Comparison of ENCODE assay signal across 1 cellular context in genomic region chr1:52552505-52553371, GRCh38.
TF ChIP-seq lines count a peak whose summit lies in the region.

TUT4 (minus strand) TSS chr1:52553092; CDS start chr1:52526280, 26,812 bp downstream.

TF ChIP-seq in HepG2, 621 proteins besides CTCF, POLR2A, EP300 and RAD21 (continued from another document and continues in another):
- TF ChIP-seq ZBTB43 (CRISPR knock-in tag; conservative IDR thresholded peaks at IDR 0.05), result no peak
- TF ChIP-seq ZNF841 (CRISPR knock-in tag; IDR thresholded peaks at IDR 0.05; ENCODE audit: borderline replicate concordance), result no peak
- TF ChIP-seq RARA (CRISPR knock-in tag; IDR thresholded peaks at IDR 0.05), result peak; percentile 23; the same call in 1 of the 2 replicates
- TF ChIP-seq FOXP4 (CRISPR knock-in tag; IDR thresholded peaks at IDR 0.05), result no peak
- no peak for TF ChIP-seq TRAFD1 (CRISPR knock-in tag; IDR thresholded peaks at IDR 0.05; ENCODE audit: borderline replicate concordance)
- TF ChIP-seq ESRRA (CRISPR knock-in tag; IDR thresholded peaks at IDR 0.05; ENCODE audit: low read depth), result no peak
- no peak; the same call in 1 of the 2 replicates for TF ChIP-seq ARNTL (CRISPR knock-in tag; IDR thresholded peaks at IDR 0.05)
- TF ChIP-seq ZFP91 (CRISPR knock-in tag; IDR thresholded peaks at IDR 0.05; ENCODE audit: borderline replicate concordance), result peak; percentile 44
- TF ChIP-seq ONECUT2 (CRISPR knock-in tag; IDR thresholded peaks at IDR 0.05), result 0 out of 2 replicates have a peak, but pooled peaks have one; percentile 28
- peak; percentile 86 for TF ChIP-seq ZFX (CRISPR knock-in tag; IDR thresholded peaks at IDR 0.05; ENCODE audit: low read depth)
- no peak for TF ChIP-seq FOSL2 (CRISPR knock-in tag; IDR thresholded peaks at IDR 0.05)
- no peak for TF ChIP-seq CBX2 (IDR thresholded peaks at IDR 0.05; ENCODE audit: low read depth, low read length)
- no peak for TF ChIP-seq CBX2 (CRISPR knock-in tag; IDR thresholded peaks at IDR 0.05; ENCODE audit: low read depth)
- no peak for TF ChIP-seq NR2F6 (IDR thresholded peaks at IDR 0.05)
- no peak for TF ChIP-seq NR2F6 (CRISPR knock-in tag; IDR thresholded peaks at IDR 0.05)
- TF ChIP-seq NFE2L1 (CRISPR knock-in tag; IDR thresholded peaks at IDR 0.05; ENCODE audit: borderline replicate concordance), result no peak
- TF ChIP-seq TCF7L2 (IDR thresholded peaks at IDR 0.05; ENCODE audit: low read depth, low read length), result no peak
- TF ChIP-seq YEATS2 (CRISPR knock-in tag; IDR thresholded peaks at IDR 0.05; ENCODE audit: borderline replicate concordance), result no peak; the same call in none of the 2 replicates
- TF ChIP-seq TSC22D2 (CRISPR knock-in tag; IDR thresholded peaks at IDR 0.05; ENCODE audit: borderline replicate concordance), result 0 out of 2 replicates have a peak, but pooled peaks have one; percentile 51
- 0 out of 2 replicates have a peak, but pooled peaks have one; percentile 57 for TF ChIP-seq ZNF350 (CRISPR knock-in tag; IDR thresholded peaks at IDR 0.05; ENCODE audit: borderline replicate concordance, low read depth)
- TF ChIP-seq ZFP36L1 (CRISPR knock-in tag; IDR thresholded peaks at IDR 0.05), result no peak
- TF ChIP-seq ELF4 (CRISPR knock-in tag; IDR thresholded peaks at IDR 0.05; ENCODE audit: borderline replicate concordance), result no peak
- peak; percentile 2; the same call in 1 of the 2 replicates for TF ChIP-seq KDM4B (CRISPR knock-in tag; IDR thresholded peaks at IDR 0.05)
- TF ChIP-seq THAP8 (CRISPR knock-in tag; IDR thresholded peaks at IDR 0.05; ENCODE audit: borderline replicate concordance), result no peak
- TF ChIP-seq EHMT2 (IDR thresholded peaks at IDR 0.05; ENCODE audit: borderline replicate concordance, low read depth, low read length), result no peak
- no peak for TF ChIP-seq ZNF609 (CRISPR knock-in tag; IDR thresholded peaks at IDR 0.05; ENCODE audit: borderline replicate concordance)
- TF ChIP-seq ZNF318 (CRISPR knock-in tag; IDR thresholded peaks at IDR 0.05), result no peak
- TF ChIP-seq CBX1 (IDR thresholded peaks at IDR 0.05; ENCODE audit: low read depth), result peak; percentile 29
- TF ChIP-seq RNF2 (conservative IDR thresholded peaks at IDR 0.05; ENCODE audit: low read depth), result no peak
- no peak; the same call in 1 of the 2 replicates for TF ChIP-seq ZNF292 (CRISPR knock-in tag; IDR thresholded peaks at IDR 0.05; ENCODE audit: borderline replicate concordance, low read depth)
- TF ChIP-seq KDM2A (CRISPR knock-in tag; IDR thresholded peaks at IDR 0.05; ENCODE audit: borderline replicate concordance, low read depth), result peak; percentile 2; the same call in 1 of the 2 replicates
- TF ChIP-seq NCOA2 (CRISPR knock-in tag; IDR thresholded peaks at IDR 0.05), result no peak
- TF ChIP-seq ZNF672 (CRISPR knock-in tag; IDR thresholded peaks at IDR 0.05), result no peak
- peak; percentile 66; the same call in 1 of the 2 replicates for TF ChIP-seq FOXC1 (CRISPR knock-in tag; IDR thresholded peaks at IDR 0.05; ENCODE audit: borderline replicate concordance)
- TF ChIP-seq MIER3 (CRISPR knock-in tag; IDR thresholded peaks at IDR 0.05; ENCODE audit: borderline replicate concordance), result no peak
